ENCODE assay signal across 3 cellular contexts in genomic region chrX:52501362-52501761, GRCh38. TPM values are rescaled to one million over a fixed set of nuclear protein-coding genes. Genes with fewer than 3 reads are reported as not detected.
"Had no signal": no experiment of that assay in that cellular context is flagged by ENCODE, and none has a peak within 500 bp of the region (broad histone marks: within the 10 kb centered on the region; RNA-seq: fewer than 3 reads in every experiment).

No MANE protein-coding gene starts in this region.

RNA-seq across cellular contexts. Expression of gene XAGE1A, which starts 5.8 kb away (rescaled TPM):
- total RNA-seq: LHCN-M2, M059J, MCF 10A had no signal

RNA-seq across cellular contexts. Expression of gene XAGE1B, which starts 15.5 kb away (rescaled TPM):
- total RNA-seq: LHCN-M2, M059J, MCF 10A had no signal
